In genomic region chr6:145734486-145735355, GRCh38 we compare ENCODE assay signal across 8 cellular contexts. TPM values are rescaled to one million over a fixed set of nuclear protein-coding genes. Genes with fewer than 3 reads are reported as not detected.
DNase-seq lines count a peak whose midpoint lies in the region; ATAC-seq and TF ChIP-seq lines count a peak whose summit lies in the region.

No MANE protein-coding gene starts in this region.

- CTCF ChIA-PET in activated CD8-positive, alpha-beta T cell treated with anti-CD3 and anti-CD28 coated beads for 36 hours (lab: Charles Lee), result interaction anchor here (1.0 to 1.8 kb wide), 2 partner anchors 13 to 80 kb away, joined by 4 to 5 read pairs; partner anchors contain the start of gene FBXO30

- peaks cover 7% of the 10 kb centered on the region in 2 donors for H3K36me3 Mint-ChIP-seq in CD14-positive monocyte
- peaks cover 14% of the 10 kb centered on the region for H3K36me3 Mint-ChIP-seq in activated CD8-positive, alpha-beta T cell treated with anti-CD3 and anti-CD28 coated beads for 36 hours (ENCODE audit: low read depth)

- ATAC-seq in GM19438 (IDR thresholded peaks at IDR 0.05; ENCODE audit: low read depth, unreplicated experiment) (peak; percentile 71), HG03565 (IDR thresholded peaks at IDR 0.05; ENCODE audit: unreplicated experiment) (peak; percentile 53)
- peak; percentile 69 for ATAC-seq in activated CD8-positive, alpha-beta T cell treated with anti-CD3 and anti-CD28 coated beads for 36 hours

- TF ChIP-seq CTCF in CD14-positive monocyte (IDR thresholded peaks at IDR 0.05), result no peak
- TF ChIP-seq CTCF in activated CD8-positive, alpha-beta T cell treated with anti-CD3 and anti-CD28 coated beads for 36 hours (IDR thresholded peaks at IDR 0.05), result no peak

- peak overlapping the region; percentile 75 to 93 (median 84) for H3K27ac Mint-ChIP-seq in CD14-positive monocyte
- peak overlapping the region; percentile 89 for H3K27ac Mint-ChIP-seq in activated CD8-positive, alpha-beta T cell treated with anti-CD3 and anti-CD28 coated beads for 36 hours

- DNase-seq in CD14-positive monocyte (ENCODE audit: low spot score) (peak; percentile 56), NCI-H748 (lab: John Stamatoyannopoulos, UW; ENCODE audit: unreplicated experiment) (peak; percentile 91), lung microvascular endothelial cell (ENCODE audit: low read depth in 2 of 2) (peak; percentile 86 to 89)
- peak; percentile 87 for DNase-seq in activated CD8-positive, alpha-beta T cell treated with anti-CD3 and anti-CD28 coated beads for 36 hours
- DNase-seq in effector CD4-positive, alpha-beta T cell, result peak; percentile 29
- peak; percentile 46 to 61 (median 52) for DNase-seq in stimulated activated CD4-positive, alpha-beta T cell treated with anti-CD3 and anti-CD28 coated beads, TNF-alpha, amount 100 ng/mL, for 48 hours (ENCODE audit: low read depth in 3 of 3)

- POLR2A ChIA-PET in activated CD8-positive, alpha-beta T cell treated with anti-CD3 and anti-CD28 coated beads for 36 hours (lab: Charles Lee), result interaction anchor here (0.7 to 3.1 kb wide), 13 partner anchors 9 to 1134 kb away, joined by 3 to 20 read pairs (median 5); partner anchors contain the start of genes FBXO30 and SHPRH

- H3K27me3 Mint-ChIP-seq in CD14-positive monocyte (ENCODE audit: low read depth in 3 of 3), result no peaks in the 10 kb centered on the region
- no peaks in the 10 kb centered on the region for H3K27me3 Mint-ChIP-seq in activated CD8-positive, alpha-beta T cell treated with anti-CD3 and anti-CD28 coated beads for 36 hours

- peak overlapping the region; percentile 92 to 95 for H3K4me3 Mint-ChIP-seq in CD14-positive monocyte
- peak overlapping the region; percentile 90 for H3K4me3 Mint-ChIP-seq in activated CD8-positive, alpha-beta T cell treated with anti-CD3 and anti-CD28 coated beads for 36 hours

- intact Hi-C loops in CD14-positive monocyte (cut with micrococcal nuclease), result loop anchor here in 1 of 2 donors (10.0 kb wide), 1 partner anchor 80 kb away; the partner anchor contains the start of gene FBXO30
- intact Hi-C loops in activated CD8-positive, alpha-beta T cell treated with anti-CD3 and anti-CD28 coated beads for 36 hours (cut with micrococcal nuclease), result loop anchor here (1.0 to 10.0 kb wide), 2 partner anchors 79 to 230 kb away; partner anchors contain the start of gene SHPRH

- H3K9me3 Mint-ChIP-seq in CD14-positive monocyte, result peaks cover 6 to 17% (median 10%) of the 10 kb centered on the region in 7 donors
- H3K9me3 Mint-ChIP-seq in activated CD8-positive, alpha-beta T cell treated with anti-CD3 and anti-CD28 coated beads for 36 hours, result peaks cover 7% of the 10 kb centered on the region

- H3K4me1 Mint-ChIP-seq in CD14-positive monocyte, result peaks cover 42% of the 10 kb centered on the region
- peaks cover 26% of the 10 kb centered on the region for H3K4me1 Mint-ChIP-seq in activated CD8-positive, alpha-beta T cell treated with anti-CD3 and anti-CD28 coated beads for 36 hours (ENCODE audit: low read depth)

RNA-seq across cellular contexts. Expression of gene EPM2A, which starts 0.6 kb away (rescaled TPM):
- polyA plus RNA-seq in CD14-positive monocyte, result 1 to 10 TPM; 3.2 to 4.1 TPM
- total RNA-seq in activated CD8-positive, alpha-beta T cell treated with anti-CD3 and anti-CD28 coated beads for 36 hours, result 10 to 100 TPM in 1 of 2 experiments, 1 to 10 TPM in 1; 9.1 to 10.7 TPM
- 5.0 and 10.5 TPM in 2 replicates for total RNA-seq in lung microvascular endothelial cell

Comparison
In these comparisons a context has a peak if more than half of its experiments do, and no peak if none do; other contexts are left out.
1. Peak in every context shown above with its lines: DNase-seq and ATAC-seq.
2. DNase-seq: peak in every context shown above with its lines; median percentile 91 in NCI-H748; 88 in lung microvascular endothelial cell; 87 in activated CD8-positive, alpha-beta T cell treated with anti-CD3 and anti-CD28 coated beads for 36 hours; 56 in CD14-positive monocyte; 52 in stimulated activated CD4-positive, alpha-beta T cell treated with anti-CD3 and anti-CD28 coated beads, TNF-alpha, amount 100 ng/mL, for 48 hours; 29 in effector CD4-positive, alpha-beta T cell.